8 cellular contexts compared by ENCODE assay signal in the genomic region with DNA sequence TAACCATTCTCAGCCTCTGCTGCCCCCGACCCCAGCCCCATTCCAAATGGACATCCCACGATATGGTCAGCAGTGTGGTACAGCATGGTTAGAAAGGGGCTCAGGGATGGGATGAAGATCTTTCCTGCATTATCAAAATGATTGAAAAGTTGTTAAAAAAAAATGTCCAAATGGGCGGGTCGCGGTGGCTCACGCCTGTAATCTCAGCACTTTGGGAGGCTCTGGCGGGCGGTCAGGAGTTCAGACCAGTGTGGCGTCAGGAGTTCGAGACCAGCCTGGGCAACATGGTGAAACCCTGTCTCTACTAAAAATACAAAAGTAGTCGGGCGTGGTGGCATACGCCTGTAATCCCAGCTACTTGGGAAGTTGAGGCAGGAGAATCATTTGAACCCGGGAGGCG. TPM values are rescaled to one million over a fixed set of nuclear protein-coding genes. Genes with fewer than 3 reads are reported as not detected.
DNase-seq lines count a peak whose midpoint lies in the region; ATAC-seq and TF ChIP-seq lines count a peak whose summit lies in the region.

No MANE protein-coding gene starts in this region.

- H3K27ac ChIP-seq in thoracic aorta, result peak overlapping the region; percentile 93 to 97

- H3K9me3 Mint-ChIP-seq in activated T-cell treated with anti-CD3 and anti-CD28 coated beads, Interleukin-2, amount 50 U/mL, for 72 hours, result no peaks in the 10 kb centered on the region
- no peaks in the 10 kb centered on the region for H3K9me3 Mint-ChIP-seq in activated naive CD8-positive, alpha-beta T cell (ENCODE audit: low read depth)

- peak overlapping the region; percentile 97 to 99 for H3K4me3 Mint-ChIP-seq in activated T-cell treated with anti-CD3 and anti-CD28 coated beads, Interleukin-2, amount 50 U/mL, for 72 hours
- H3K4me3 Mint-ChIP-seq in activated naive CD8-positive, alpha-beta T cell, result peak overlapping the region; percentile 99

- H3K4me3 ChIP-seq in thoracic aorta, result peak overlapping the region; percentile 90

- H3K27me3 ChIP-seq in thoracic aorta (replicated peaks; ENCODE audit: insufficient read depth), result no peaks in the 10 kb centered on the region

- no peak for ATAC-seq in activated T-cell treated with anti-CD3 and anti-CD28 coated beads, Interleukin-2, amount 50 U/mL, for 72 hours (replicated peaks in 1 of 2)
- ATAC-seq in thoracic aorta (ENCODE audit: insufficient number of reproducible peaks, low FRiP score, low read depth) (no peak), GM21619 (IDR thresholded peaks at IDR 0.05; ENCODE audit: unreplicated experiment) (no peak), GM18519 (IDR thresholded peaks at IDR 0.05; ENCODE audit: low FRiP score, unreplicated experiment) (no peak)

- H3K27ac Mint-ChIP-seq in activated T-cell treated with anti-CD3 and anti-CD28 coated beads, Interleukin-2, amount 50 U/mL, for 72 hours, result peak overlapping the region; percentile 50
- H3K27ac Mint-ChIP-seq in activated naive CD8-positive, alpha-beta T cell, result peak overlapping the region; percentile 96

- no peaks in the 10 kb centered on the region for H3K9me3 ChIP-seq in thoracic aorta

- no peaks in the 10 kb centered on the region for H3K27me3 Mint-ChIP-seq in activated T-cell treated with anti-CD3 and anti-CD28 coated beads, Interleukin-2, amount 50 U/mL, for 72 hours (ENCODE audit: low read depth)
- no peaks in the 10 kb centered on the region for H3K27me3 Mint-ChIP-seq in activated naive CD8-positive, alpha-beta T cell

- no peaks in the 10 kb centered on the region for H3K36me3 ChIP-seq in thoracic aorta

- H3K4me1 Mint-ChIP-seq in activated T-cell treated with anti-CD3 and anti-CD28 coated beads, Interleukin-2, amount 50 U/mL, for 72 hours (ENCODE audit: low read depth), result peaks cover 42% of the 10 kb centered on the region
- peaks cover 45% of the 10 kb centered on the region for H3K4me1 Mint-ChIP-seq in activated naive CD8-positive, alpha-beta T cell (ENCODE audit: low read depth)

- no peak for TF ChIP-seq CTCF in thoracic aorta (IDR thresholded peaks at IDR 0.05)

- H3K36me3 Mint-ChIP-seq in activated T-cell treated with anti-CD3 and anti-CD28 coated beads, Interleukin-2, amount 50 U/mL, for 72 hours (ENCODE audit: insufficient read depth in 2 of 2), result peaks cover 8 to 14% of the 10 kb centered on the region in 2 donors
- H3K36me3 Mint-ChIP-seq in activated naive CD8-positive, alpha-beta T cell, result peaks cover 7% of the 10 kb centered on the region

- DNase-seq in activated T-cell treated with anti-CD3 and anti-CD28 coated beads, Interleukin-2, amount 50 U/mL, for 72 hours, result no peak
- DNase-seq in activated T-cell treated with anti-CD3 and anti-CD28 coated beads, Interleukin-2, amount 50 U/mL, for 48 hours, result no peak
- DNase-seq in left kidney (ENCODE audit: low read depth, low spot score) (peak; percentile 7), thoracic aorta (ENCODE audit: low spot score) (no peak), cortex of kidney (lab: John Stamatoyannopoulos, UW) (no peak)

- H3K4me1 ChIP-seq in thoracic aorta (ENCODE audit: control insufficient read depth in 1 of 2, low read depth in 2 of 2), result peaks cover 17 to 33% of the 10 kb centered on the region in 2 donors

RNA-seq across cellular contexts. Expression of a gene that starts 54.3 kb away (rescaled TPM):
- 10 to 100 TPM; 13.3 to 14.9 TPM for total RNA-seq in activated T-cell treated with anti-CD3 and anti-CD28 coated beads, Interleukin-2, amount 50 U/mL, for 72 hours
- total RNA-seq in thoracic aorta, result 10 to 100 TPM; 12.9 to 31.0 TPM
